In the genomic region with DNA sequence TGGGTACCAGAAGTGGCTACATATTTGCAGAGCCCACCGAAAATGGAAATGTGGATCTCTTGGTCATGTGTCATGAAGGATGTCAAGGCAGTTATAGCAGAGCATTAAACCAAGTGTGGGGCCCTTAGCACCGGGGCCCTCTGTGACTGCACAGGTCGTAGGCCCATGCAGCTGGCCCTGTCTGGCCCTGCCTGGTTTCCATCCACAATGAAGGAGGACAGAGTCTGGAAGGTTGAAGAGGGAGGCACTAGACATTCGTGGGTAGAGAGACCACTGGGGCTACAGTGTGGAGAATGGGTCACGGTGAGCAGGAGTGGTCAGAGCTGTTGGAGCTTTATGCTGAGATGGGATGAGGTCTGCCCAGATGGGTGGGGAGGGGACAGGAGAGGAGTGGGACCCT, we compare ENCODE assay signal across 9 cellular contexts. TPM values are rescaled to one million over a fixed set of nuclear protein-coding genes. Genes with fewer than 3 reads are reported as not detected.
DNase-seq lines count a peak whose midpoint lies in the region; ATAC-seq, FAIRE-seq and TF ChIP-seq lines count a peak whose summit lies in the region.
"Not testable (repeated sequence)": the region's sequence is repeated elsewhere in the genome, so short reads cannot be mapped to it uniquely, and the experiment has no call there.
"Had no signal": no experiment of that assay in that cellular context is flagged by ENCODE, and none has a peak within 500 bp of the region (broad histone marks: within the 10 kb centered on the region; RNA-seq: fewer than 3 reads in every experiment).

No MANE protein-coding gene starts in this region.

- H3K9me3 ChIP-seq in esophagus squamous epithelium; mesenchymal stem cell (ENCODE audit: control insufficient read depth, low read length): not testable (repeated sequence)

- H3K36me3 Mint-ChIP-seq in stimulated activated memory B cell treated with anti-CD40 and anti-IgM and Interleukin-4, amounts not matched to agents 10 μg/mL and 1 μg/mL and 100 μg/mL, for 72 hours, result not testable (repeated sequence)

- not testable (repeated sequence) for H2BK5ac ChIP-seq in mesenchymal stem cell (ENCODE audit: low read depth, low read length, poor library complexity, severe bottlenecking)

- POLR2A ChIA-PET in RWPE1 (lab: Yijun Ruan, JAX; ENCODE audit: low non-redundant PET), result not testable (repeated sequence)

- DNase-seq in RWPE1 (ENCODE audit: low spot score); bronchial epithelial cell (ENCODE audit: low read depth); esophagus squamous epithelium (lab: John Stamatoyannopoulos, UW); mesenchymal stem cell: not testable (repeated sequence)

- not testable (repeated sequence) for H3K27me3 ChIP-seq in bronchial epithelial cell (ENCODE audit: control insufficient read depth, insufficient read depth, low read length); esophagus squamous epithelium; mesenchymal stem cell (ENCODE audit: control insufficient read depth in 1 of 2, insufficient read depth in 1 of 2, low read length in 2 of 2)

- not testable (repeated sequence) for H2AK5ac ChIP-seq in mesenchymal stem cell (ENCODE audit: low read length, severe bottlenecking)

- H3K36me3 ChIP-seq in bronchial epithelial cell (ENCODE audit: control insufficient read depth, insufficient read depth, low read length); esophagus squamous epithelium; mesenchymal stem cell (ENCODE audit: control insufficient read depth in 1 of 2, insufficient read depth in 2 of 2, low read depth in 1 of 2, low read length in 2 of 2): not testable (repeated sequence)

- not testable (repeated sequence) for H3K9me3 Mint-ChIP-seq in stimulated activated memory B cell treated with anti-CD40 and anti-IgM and Interleukin-4, amounts not matched to agents 10 μg/mL and 1 μg/mL and 100 μg/mL, for 72 hours

- H2BK15ac ChIP-seq in mesenchymal stem cell (ENCODE audit: low read depth, poor library complexity, severe bottlenecking), result not testable (repeated sequence)

- peaks cover 0 to 16% (median 9%) of the 10 kb centered on the region in 3 donors for H3K4me1 ChIP-seq in esophagus squamous epithelium
- H3K4me1 ChIP-seq in mesenchymal stem cell (ENCODE audit: control insufficient read depth, insufficient read depth, low read depth, low read length), result not testable (repeated sequence)

- not testable (repeated sequence) for H4K91ac ChIP-seq in mesenchymal stem cell (ENCODE audit: low read length)

- peak overlapping the region; percentile 21; the same call in 1 of the 2 replicates for H3K27ac ChIP-seq in RWPE1
- peak overlapping the region; percentile 57 to 85 (median 68) for H3K27ac ChIP-seq in esophagus squamous epithelium
- not testable (repeated sequence) for H3K27ac ChIP-seq in mesenchymal stem cell (ENCODE audit: low read length, poor library complexity, severe bottlenecking)

- 81% methylated on average over 4 of the region's 5 CpGs; no CpG with 5 or more reads in 1 of the 2 donors for WGBS in esophagus squamous epithelium, 2 donors
- 78% methylated on average over 3 of the region's 5 CpGs for whole genome bisulfite sequencing in mesenchymal stem cell

- not testable (repeated sequence) for H3K9ac ChIP-seq in mesenchymal stem cell (ENCODE audit: low read length)

- not testable (repeated sequence) for H3K27me3 Mint-ChIP-seq in stimulated activated memory B cell treated with anti-CD40 and anti-IgM and Interleukin-4, amounts not matched to agents 10 μg/mL and 1 μg/mL and 100 μg/mL, for 72 hours

- TF ChIP-seq POLR2A in esophagus squamous epithelium (IDR thresholded peaks at IDR 0.05), result not testable (repeated sequence)

- H3K14ac ChIP-seq in mesenchymal stem cell (ENCODE audit: low read length in 2 of 2), result not testable (repeated sequence)

- peak overlapping the region; percentile 13 for H4K8ac ChIP-seq in mesenchymal stem cell (ENCODE audit: low read length)

- H3K79me1 ChIP-seq in mesenchymal stem cell (replicated peaks; ENCODE audit: low read length, poor library complexity, severe bottlenecking), result not testable (repeated sequence)

- not testable (repeated sequence) for H3K4ac ChIP-seq in mesenchymal stem cell (ENCODE audit: low read depth in 1 of 2, low read length in 2 of 2)

- not testable (repeated sequence) for H3K18ac ChIP-seq in mesenchymal stem cell (ENCODE audit: low read depth in 1 of 2, low read length in 2 of 2)

- not testable (repeated sequence) for H2BK12ac ChIP-seq in mesenchymal stem cell (ENCODE audit: low read length in 2 of 2)

- not testable (repeated sequence) for H3K4me1 Mint-ChIP-seq in stimulated activated memory B cell treated with anti-CD40 and anti-IgM and Interleukin-4, amounts not matched to agents 10 μg/mL and 1 μg/mL and 100 μg/mL, for 72 hours

- H2BK120ac ChIP-seq in mesenchymal stem cell (ENCODE audit: low read depth, low read length), result not testable (repeated sequence)

- not testable (repeated sequence) for H3K4me2 ChIP-seq in mesenchymal stem cell (ENCODE audit: low read length, poor library complexity, severe bottlenecking)

- not testable (repeated sequence) for H3K4me3 ChIP-seq in bronchial epithelial cell (ENCODE audit: low read depth, low read length); esophagus squamous epithelium; mesenchymal stem cell (ENCODE audit: insufficient read depth in 1 of 2, low read depth in 1 of 2, low read length in 2 of 2)

- not testable (repeated sequence) for H2AFZ ChIP-seq in mesenchymal stem cell (ENCODE audit: low read depth, low read length)

- TF ChIP-seq CTCF in RWPE1 (conservative IDR thresholded peaks at IDR 0.05; ENCODE audit: low read depth); bronchial epithelial cell (IDR thresholded peaks at IDR 0.05; ENCODE audit: insufficient read depth, low read length, severe bottlenecking); esophagus squamous epithelium (IDR thresholded peaks at IDR 0.05): not testable (repeated sequence)

- CTCF ChIA-PET in RWPE1 (lab: Yijun Ruan, JAX), result not testable (repeated sequence)

- H3K27ac Mint-ChIP-seq in stimulated activated memory B cell treated with anti-CD40 and anti-IgM and Interleukin-4, amounts not matched to agents 10 μg/mL and 1 μg/mL and 100 μg/mL, for 72 hours, result not testable (repeated sequence)

- ATAC-seq in stimulated activated memory B cell treated with anti-CD40 and anti-IgM and Interleukin-4, amounts not matched to agents 10 μg/mL and 1 μg/mL and 100 μg/mL, for 72 hours, result peak; percentile 24

- not testable (repeated sequence) for H3K23ac ChIP-seq in mesenchymal stem cell (ENCODE audit: low read length in 2 of 2)

- H3K4me3 Mint-ChIP-seq in stimulated activated memory B cell treated with anti-CD40 and anti-IgM and Interleukin-4, amounts not matched to agents 10 μg/mL and 1 μg/mL and 100 μg/mL, for 72 hours, result not testable (repeated sequence)

- FAIRE-seq in bronchial epithelial cell (lab: Jason Lieb, UNC), result peak; percentile 90

- intact Hi-C loops in esophagus squamous epithelium (cut with DNase I), result not testable (repeated sequence)

RNA-seq across cellular contexts. Expression of gene LGALS9C, which starts 9.6 kb away (rescaled TPM):
- total RNA-seq in bronchial epithelial cell (0.38 TPM in 1 of 2 replicates, not detected in the other), esophagus squamous epithelium (10 to 100 TPM in 3 of 4 donors, 1 to 10 TPM in 1; 5.5 to 52.9 (median 21.9) TPM)
- polyA plus RNA-seq in mesenchymal stem cell (2013, experiment 1 of 2), result not detected
- polyA plus RNA-seq in mesenchymal stem cell (2013, experiment 2 of 2), result not detected
- total RNA-seq: A172; A673; Caco-2; CD4-positive, CD25-positive, alpha-beta regulatory T cell had no signal
